ENCODE assay signal across 1 cellular context in genomic region chr11:61607920-61608599, GRCh38.
TF ChIP-seq lines count a peak whose summit lies in the region.

No MANE protein-coding gene starts in this region.

TF ChIP-seq in H1, 55 proteins besides CTCF, POLR2A, EP300 and RAD21 (continued from another document):
- no peak for TF ChIP-seq SIN3A (conservative IDR thresholded peaks at IDR 0.05 in 1 of 2, IDR thresholded peaks at IDR 0.05 in 1 of 2; ENCODE audit: low read depth in 1 of 2, low read length in 2 of 2)
TF ChIP-seq in H1: peak in this region for 0.
